14 cellular contexts compared by ENCODE assay signal in the genomic region with DNA sequence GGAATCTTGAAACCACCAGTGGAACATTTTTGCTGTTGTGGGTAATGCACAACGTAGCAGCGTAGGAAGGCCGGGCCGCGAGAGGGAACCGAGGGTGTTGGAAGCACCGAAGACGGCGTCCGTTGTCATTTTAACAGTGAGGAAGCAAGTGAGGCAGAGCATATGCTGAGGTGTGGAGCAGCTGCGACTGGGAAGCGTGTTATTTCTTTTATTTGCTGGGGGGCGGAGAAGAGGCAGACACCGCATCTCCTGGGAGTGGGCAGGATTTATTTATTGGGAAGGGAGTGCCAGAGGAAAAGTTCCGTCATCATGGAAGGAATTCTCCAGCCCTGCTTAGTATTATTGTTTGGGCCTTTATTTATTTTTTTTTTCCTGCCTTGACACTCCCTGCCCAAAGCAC.
A peak's percentile ranks its signal among the peaks of the same experiment; 100 is the strongest.
DNase-seq lines count a peak whose midpoint lies in the region; ATAC-seq and TF ChIP-seq lines count a peak whose summit lies in the region.
"Had no signal": no experiment of that assay in that cellular context is flagged by ENCODE, and none has a peak within 500 bp of the region (broad histone marks: within the 10 kb centered on the region; RNA-seq: fewer than 3 reads in every experiment).

No MANE protein-coding gene starts in this region.

- peak overlapping the region; percentile 4 to 28 for H3K4me3 ChIP-seq in foreskin fibroblast (ENCODE audit: low read depth in 1 of 2, low read length in 2 of 2)
- H3K4me3 ChIP-seq: SK-N-MC had no signal

- H3K9me3 ChIP-seq in T-helper 17 cell (ENCODE audit: control insufficient read depth, low read length, poor library complexity, severe bottlenecking), result no peaks in the 10 kb centered on the region

- no peaks in the 10 kb centered on the region for H3K36me3 Mint-ChIP-seq in T-helper 17 cell (ENCODE audit: low read depth)
- peaks cover 6% of the 10 kb centered on the region for H3K36me3 Mint-ChIP-seq in type B pancreatic cell
- H3K36me3 Mint-ChIP-seq: naive B cell had no signal

- TF ChIP-seq CTCF in foreskin fibroblast (IDR thresholded peaks at IDR 0.05; ENCODE audit: low read depth, low read length) (no peak), omental fat pad (IDR thresholded peaks at IDR 0.05) (no peak), type B pancreatic cell (conservative IDR thresholded peaks at IDR 0.05) (peak; percentile 3)

- H3K9me3 Mint-ChIP-seq in type B pancreatic cell, result no peaks in the 10 kb centered on the region

- H3K4me3 Mint-ChIP-seq in T-helper 17 cell, result no peak overlapping the region
- H3K4me3 Mint-ChIP-seq in type B pancreatic cell, result no peak overlapping the region
- H3K4me3 Mint-ChIP-seq: naive B cell had no signal

- ATAC-seq in T-helper 17 cell (no peak), omental fat pad (ENCODE audit: low FRiP score) (peak; percentile 52)

- peak overlapping the region; percentile 53 for H3K27ac Mint-ChIP-seq in T-helper 17 cell
- H3K27ac Mint-ChIP-seq in type B pancreatic cell, result peak overlapping the region; percentile 57
- H3K27ac Mint-ChIP-seq: naive B cell had no signal

- DNase-seq in T-helper 17 cell (no peak), foreskin fibroblast (no peak), omental fat pad (ENCODE audit: low spot score) (no peak), type B pancreatic cell (ENCODE audit: extremely low spot score, unreplicated experiment) (no peak), GM19240 (ENCODE audit: insufficient read length, low spot score) (no peak), NCI-H2029 (lab: John Stamatoyannopoulos, UW) (no peak)
- no peak for DNase-seq in activated T-cell treated with anti-CD3 and anti-CD28 coated beads, Interleukin-2, amount 50 U/mL, for 1 hour
- DNase-seq in activated naive CD4-positive, alpha-beta T cell treated with anti-CD3 and anti-CD28 coated beads, Interleukin-2, amount 50 U/mL, for 16 hours, result no peak
- DNase-seq: activated T-cell treated with anti-CD3 and anti-CD28 coated beads, Interleukin-2, amount 50 U/mL, for 48 hours; GOT3; naive B cell; NCI-H1105; NK-92 treated with Interleukin-12 subunit alpha and Interleukin-12 subunit beta, amount 100 ng/mL, for 24 hours had no signal

- H3K4me1 Mint-ChIP-seq in T-helper 17 cell, result peaks cover 8% of the 10 kb centered on the region
- peaks cover 70% of the 10 kb centered on the region for H3K4me1 Mint-ChIP-seq in type B pancreatic cell (ENCODE audit: unreplicated experiment)

- H3K27me3 Mint-ChIP-seq in T-helper 17 cell (peaks cover 19% of the 10 kb centered on the region), type B pancreatic cell (no peaks in the 10 kb centered on the region)
